1 cellular context compared by ENCODE assay signal in the genomic region with DNA sequence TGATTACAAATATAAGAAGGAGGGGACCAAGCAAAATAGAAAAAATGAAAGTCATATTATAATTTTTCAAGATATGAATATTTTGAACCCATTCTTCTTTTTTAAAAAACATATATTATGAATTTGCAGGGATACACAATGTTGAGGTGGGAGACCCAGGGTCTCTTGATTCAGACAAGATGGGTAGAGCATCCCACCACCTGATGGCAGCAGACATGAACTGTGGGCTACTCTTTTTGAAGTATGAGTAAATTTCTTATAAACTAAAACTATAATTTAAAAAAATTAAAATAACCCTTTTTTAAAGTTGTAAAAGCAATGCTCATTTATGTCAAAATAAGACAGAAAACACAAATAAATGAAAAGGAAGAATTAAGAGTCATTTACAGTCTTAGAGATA.
TF ChIP-seq lines count a peak whose summit lies in the region.

No MANE protein-coding gene starts in this region.

TF ChIP-seq in IMR-90, 13 proteins besides CTCF, POLR2A, EP300 and RAD21 (continued from another document):
- TF ChIP-seq FOS (IDR thresholded peaks at IDR 0.05; ENCODE audit: low read depth, low read length) (no peak), MAFK (IDR thresholded peaks at IDR 0.05; ENCODE audit: low read depth, low read length) (no peak), MAZ (IDR thresholded peaks at IDR 0.05; ENCODE audit: borderline replicate concordance, low read depth, low read length) (no peak), SMC3 (IDR thresholded peaks at IDR 0.05; ENCODE audit: low read depth, low read length) (no peak), CEBPB (IDR thresholded peaks at IDR 0.05; ENCODE audit: low read depth, low read length) (no peak), RFX5 (IDR thresholded peaks at IDR 0.05; ENCODE audit: low read depth, low read length) (no peak), BHLHE40 (IDR thresholded peaks at IDR 0.05; ENCODE audit: low read depth, low read length) (no peak), MXI1 (IDR thresholded peaks at IDR 0.05; ENCODE audit: borderline replicate concordance, low read depth, low read length) (no peak)
- TF ChIP-seq, protein P1, sequence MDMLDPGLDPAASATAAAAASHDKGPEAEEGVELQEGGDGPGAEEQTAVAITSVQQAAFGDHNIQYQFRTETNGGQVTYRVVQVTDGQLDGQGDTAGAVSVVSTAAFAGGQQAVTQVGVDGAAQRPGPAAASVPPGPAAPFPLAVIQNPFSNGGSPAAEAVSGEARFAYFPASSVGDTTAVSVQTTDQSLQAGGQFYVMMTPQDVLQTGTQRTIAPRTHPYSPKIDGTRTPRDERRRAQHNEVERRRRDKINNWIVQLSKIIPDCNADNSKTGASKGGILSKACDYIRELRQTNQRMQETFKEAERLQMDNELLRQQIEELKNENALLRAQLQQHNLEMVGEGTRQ (IDR thresholded peaks at IDR 0.05; ENCODE audit: low read depth, low read length): no peak
- TF ChIP-seq, protein P2, sequence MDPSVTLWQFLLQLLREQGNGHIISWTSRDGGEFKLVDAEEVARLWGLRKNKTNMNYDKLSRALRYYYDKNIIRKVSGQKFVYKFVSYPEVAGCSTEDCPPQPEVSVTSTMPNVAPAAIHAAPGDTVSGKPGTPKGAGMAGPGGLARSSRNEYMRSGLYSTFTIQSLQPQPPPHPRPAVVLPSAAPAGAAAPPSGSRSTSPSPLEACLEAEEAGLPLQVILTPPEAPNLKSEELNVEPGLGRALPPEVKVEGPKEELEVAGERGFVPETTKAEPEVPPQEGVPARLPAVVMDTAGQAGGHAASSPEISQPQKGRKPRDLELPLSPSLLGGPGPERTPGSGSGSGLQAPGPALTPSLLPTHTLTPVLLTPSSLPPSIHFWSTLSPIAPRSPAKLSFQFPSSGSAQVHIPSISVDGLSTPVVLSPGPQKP (IDR thresholded peaks at IDR 0.05; ENCODE audit: borderline replicate concordance, low read depth, low read length): no peak
TF ChIP-seq in IMR-90: peak in this region for 0.
